1 cellular context compared by ENCODE assay signal in genomic region chr12:12717586-12718381, GRCh38.
A peak's percentile ranks its signal among the peaks of the same experiment; 100 is the strongest.
TF ChIP-seq lines count a peak whose summit lies in the region.

No MANE protein-coding gene starts in this region.

TF ChIP-seq in HepG2, 621 proteins besides CTCF, POLR2A, EP300 and RAD21 (continued from another document and continues in another):
- TF ChIP-seq KDM5A (IDR thresholded peaks at IDR 0.05; ENCODE audit: borderline replicate concordance, low read length) = no peak; the same call in 1 of the 2 replicates
- TF ChIP-seq ZNF205 (CRISPR knock-in tag; IDR thresholded peaks at IDR 0.05) = no peak
- no peak for TF ChIP-seq AGO1 (IDR thresholded peaks at IDR 0.05; ENCODE audit: low read depth, low read length, poor library complexity, severe bottlenecking)
- no peak; the same call in 1 of the 2 replicates for TF ChIP-seq ZMYM4 (CRISPR knock-in tag; IDR thresholded peaks at IDR 0.05)
- TF ChIP-seq ZFX (CRISPR knock-in tag; IDR thresholded peaks at IDR 0.05; ENCODE audit: low read depth) = no peak
- no peak for TF ChIP-seq ZNF639 (CRISPR knock-in tag; conservative IDR thresholded peaks at IDR 0.05)
- TF ChIP-seq, protein P1, sequence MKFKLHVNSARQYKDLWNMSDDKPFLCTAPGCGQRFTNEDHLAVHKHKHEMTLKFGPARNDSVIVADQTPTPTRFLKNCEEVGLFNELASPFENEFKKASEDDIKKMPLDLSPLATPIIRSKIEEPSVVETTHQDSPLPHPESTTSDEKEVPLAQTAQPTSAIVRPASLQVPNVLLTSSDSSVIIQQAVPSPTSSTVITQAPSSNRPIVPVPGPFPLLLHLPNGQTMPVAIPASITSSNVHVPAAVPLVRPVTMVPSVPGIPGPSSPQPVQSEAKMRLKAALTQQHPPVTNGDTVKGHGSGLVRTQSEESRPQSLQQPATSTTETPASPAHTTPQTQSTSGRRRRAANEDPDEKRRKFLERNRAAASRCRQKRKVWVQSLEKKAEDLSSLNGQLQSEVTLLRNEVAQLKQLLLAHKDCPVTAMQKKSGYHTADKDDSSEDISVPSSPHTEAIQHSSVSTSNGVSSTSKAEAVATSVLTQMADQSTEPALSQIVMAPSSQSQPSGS (CRISPR knock-in tag; IDR thresholded peaks at IDR 0.05) = no peak
- no peak for TF ChIP-seq ZNF431 (CRISPR knock-in tag; IDR thresholded peaks at IDR 0.05; ENCODE audit: borderline replicate concordance, low read depth)
- no peak for TF ChIP-seq RAD51 (IDR thresholded peaks at IDR 0.05; ENCODE audit: borderline replicate concordance)
- TF ChIP-seq SRSF9 (IDR thresholded peaks at IDR 0.05; ENCODE audit: borderline replicate concordance, insufficient read depth, low read depth, low read length, poor library complexity, severe bottlenecking) = no peak
- TF ChIP-seq CC2D1A (CRISPR knock-in tag; IDR thresholded peaks at IDR 0.05) = no peak
- TF ChIP-seq PHB2 (IDR thresholded peaks at IDR 0.05; ENCODE audit: partially characterized antibody) = no peak
- TF ChIP-seq IRX3 (CRISPR knock-in tag; IDR thresholded peaks at IDR 0.05; ENCODE audit: borderline replicate concordance, low read depth) = 0 out of 2 replicates have a peak, but pooled peaks have one; percentile 52
- no peak for TF ChIP-seq ZNF263 (CRISPR knock-in tag; IDR thresholded peaks at IDR 0.05)
- 0 out of 2 replicates have a peak, but pooled peaks have one; percentile 11 for TF ChIP-seq TAF1 (CRISPR knock-in tag; IDR thresholded peaks at IDR 0.05)
- no peak for TF ChIP-seq TFDP1 (CRISPR knock-in tag; IDR thresholded peaks at IDR 0.05; ENCODE audit: borderline replicate concordance)
- no peak for TF ChIP-seq BRD4 (CRISPR knock-in tag; IDR thresholded peaks at IDR 0.05)
- TF ChIP-seq FOSL2 (CRISPR knock-in tag; IDR thresholded peaks at IDR 0.05) = peak; percentile 3; the same call in 1 of the 2 replicates
- TF ChIP-seq SNAI1 (CRISPR knock-in tag; IDR thresholded peaks at IDR 0.05; ENCODE audit: borderline replicate concordance) = no peak
- TF ChIP-seq SCMH1 (CRISPR knock-in tag; IDR thresholded peaks at IDR 0.05; ENCODE audit: borderline replicate concordance) = no peak
- no peak for TF ChIP-seq GATAD1 (CRISPR knock-in tag; IDR thresholded peaks at IDR 0.05)
- TF ChIP-seq PAXIP1 (CRISPR knock-in tag; conservative IDR thresholded peaks at IDR 0.05) = no peak
- TF ChIP-seq, protein P2, sequence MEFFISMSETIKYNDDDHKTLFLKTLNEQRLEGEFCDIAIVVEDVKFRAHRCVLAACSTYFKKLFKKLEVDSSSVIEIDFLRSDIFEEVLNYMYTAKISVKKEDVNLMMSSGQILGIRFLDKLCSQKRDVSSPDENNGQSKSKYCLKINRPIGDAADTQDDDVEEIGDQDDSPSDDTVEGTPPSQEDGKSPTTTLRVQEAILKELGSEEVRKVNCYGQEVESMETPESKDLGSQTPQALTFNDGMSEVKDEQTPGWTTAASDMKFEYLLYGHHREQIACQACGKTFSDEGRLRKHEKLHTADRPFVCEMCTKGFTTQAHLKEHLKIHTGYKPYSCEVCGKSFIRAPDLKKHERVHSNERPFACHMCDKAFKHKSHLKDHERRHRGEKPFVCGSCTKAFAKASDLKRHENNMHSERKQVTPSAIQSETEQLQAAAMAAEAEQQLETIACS (CRISPR knock-in tag; IDR thresholded peaks at IDR 0.05) = 0 out of 2 replicates have a peak, but pooled peaks have one; percentile 25
- TF ChIP-seq ZNF407 (CRISPR knock-in tag; IDR thresholded peaks at IDR 0.05; ENCODE audit: not compliant biosample characterization) = no peak
- TF ChIP-seq REST (IDR thresholded peaks at IDR 0.05; ENCODE audit: borderline replicate concordance in 1 of 2, low read depth in 1 of 2, low read length in 2 of 2) = no peak
- no peak for TF ChIP-seq ELF4 (CRISPR knock-in tag; IDR thresholded peaks at IDR 0.05; ENCODE audit: borderline replicate concordance)
- no peak for TF ChIP-seq TCF7L2 (IDR thresholded peaks at IDR 0.05; ENCODE audit: low read depth, low read length)
- TF ChIP-seq ARID2 (CRISPR knock-in tag; IDR thresholded peaks at IDR 0.05; ENCODE audit: borderline replicate concordance) = no peak
- TF ChIP-seq ZNF792 (CRISPR knock-in tag; IDR thresholded peaks at IDR 0.05) = no peak
